In the genomic region with DNA sequence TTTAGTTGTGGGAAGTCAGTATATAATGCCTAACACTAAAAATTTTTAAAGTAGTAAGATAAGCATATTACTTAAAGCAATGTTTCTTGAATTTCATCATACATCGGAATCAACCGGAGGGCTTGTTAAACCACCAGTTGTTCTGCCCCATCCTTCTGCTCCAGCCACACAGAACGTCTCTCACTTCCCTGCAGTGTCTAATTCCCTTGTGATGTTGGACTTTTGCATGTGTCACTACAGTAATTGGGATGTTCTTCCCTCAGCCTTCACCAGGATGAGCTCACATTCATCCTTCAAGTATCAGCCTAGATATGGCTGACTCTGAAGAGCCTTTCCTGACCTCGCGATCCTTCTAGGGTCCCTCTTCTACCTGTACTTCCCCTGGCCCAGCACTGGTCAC, we compare ENCODE assay signal across 23 cellular contexts. TPM values are rescaled to one million over a fixed set of nuclear protein-coding genes. Genes with fewer than 3 reads are reported as not detected.
"Had no signal": no experiment of that assay in that cellular context is flagged by ENCODE, and none has a peak within 500 bp of the region (broad histone marks: within the 10 kb centered on the region; RNA-seq: fewer than 3 reads in every experiment).

No MANE protein-coding gene starts in this region.

- H3K4me1 ChIP-seq: right atrium auricular region, sigmoid colon had no signal

- H3K36me3 ChIP-seq: heart left ventricle, right atrium auricular region, sigmoid colon had no signal

- H3K9me3 ChIP-seq: heart left ventricle, right atrium auricular region, sigmoid colon had no signal

- H3K27me3 ChIP-seq: heart left ventricle, right atrium auricular region, sigmoid colon had no signal

- H3K27ac ChIP-seq: coronary artery, heart left ventricle, right atrium auricular region, sigmoid colon had no signal

- H3K4me3 ChIP-seq: coronary artery, heart left ventricle, right atrium auricular region, sigmoid colon had no signal

- DNase-seq: effector CD4-positive, alpha-beta T cell; endodermal cell; erythroblast; foreskin melanocyte; heart left ventricle; hippocampal formation; kidney glomerular epithelial cell; mesendoderm; naive thymus-derived CD8-positive, alpha-beta T cell; occipital lobe; sigmoid colon; small intestine; stimulated activated CD4-positive, alpha-beta T cell treated with anti-CD3 and anti-CD28 coated beads, Interleukin-2, amount 100 ng/mL, for 48 hours; stimulated activated naive CD4-positive, alpha-beta T cell treated with Interleukin-2 at 50 U/mL for 16 hours had no signal

RNA-seq across cellular contexts. Expression of a gene that starts 11.7 kb away (rescaled TPM):
- total RNA-seq: chondrocyte; dermis microvascular lymphatic vessel endothelial cell; endodermal cell; endothelial cell of umbilical vein; heart left ventricle; liver; lung microvascular endothelial cell; naive thymus-derived CD8-positive, alpha-beta T cell; neural crest cell; occipital lobe; pulmonary artery endothelial cell; right atrium auricular region; sigmoid colon had no signal
- polyA plus RNA-seq: endothelial cell of umbilical vein; heart left ventricle; naive thymus-derived CD8-positive, alpha-beta T cell; sigmoid colon; small intestine had no signal

RNA-seq across cellular contexts. Expression of a gene that starts 28.4 kb away (rescaled TPM):
- total RNA-seq: dermis microvascular lymphatic vessel endothelial cell, endothelial cell of umbilical vein, lung microvascular endothelial cell, pulmonary artery endothelial cell had no signal
- polyA plus RNA-seq: endothelial cell of umbilical vein had no signal
